Comparison of ENCODE assay signal across 8 cellular contexts in genomic region chr9:129139233-129139992, GRCh38. TPM values are rescaled to one million over a fixed set of nuclear protein-coding genes. Genes with fewer than 3 reads are reported as not detected.
DNase-seq lines count a peak whose midpoint lies in the region; ATAC-seq and TF ChIP-seq lines count a peak whose summit lies in the region.

No MANE protein-coding gene starts in this region.

- no peaks in the 10 kb centered on the region for H3K27me3 Mint-ChIP-seq in activated B cell treated with CpG ODN at 0.5 μM for 24 hours

- H3K36me3 ChIP-seq in ES-I3 (ENCODE audit: insufficient read depth, low read length), result peaks cover 5% of the 10 kb centered on the region

- peaks cover 50% of the 10 kb centered on the region for H3K4me1 Mint-ChIP-seq in activated B cell treated with CpG ODN at 0.5 μM for 24 hours

- H3K9ac ChIP-seq in ES-I3 (ENCODE audit: low read depth, low read length), result peak overlapping the region; percentile 43

- DNase-seq in NCI-H2227 treated with DMSO at 0.1 percent for 48 hours (lab: John Stamatoyannopoulos, UW) (peak; percentile 63), activated B cell treated with CpG ODN at 0.5 μM for 24 hours (peak; percentile 47), islet precursor cell (peak; percentile 89)
- DNase-seq in central memory CD4-positive, alpha-beta T cell, result peak; percentile 77
- DNase-seq in stimulated activated CD4-positive, alpha-beta T cell treated with anti-CD3 and anti-CD28 coated beads, Interleukin-12 subunit alpha, Interleukin-12 subunit beta, amount 100 ng/mL, for 4 hours, result peak; percentile 58

- POLR2A ChIA-PET in activated B cell treated with CpG ODN at 0.5 μM for 24 hours (lab: Charles Lee), result interaction anchor here (0.6 to 5.2 kb wide), 33 partner anchors 8 to 1789 kb away, joined by 3 to 62 read pairs (median 5); partner anchors contain the start of genes CRAT, DOLPP1, IER5L and NTMT1

- TF ChIP-seq CTCF in activated B cell treated with CpG ODN at 0.5 μM for 24 hours (IDR thresholded peaks at IDR 0.05), result no peak

- H3K4me3 Mint-ChIP-seq in activated B cell treated with CpG ODN at 0.5 μM for 24 hours, result peak overlapping the region; percentile 81

- no peaks in the 10 kb centered on the region for H3K9me3 Mint-ChIP-seq in activated B cell treated with CpG ODN at 0.5 μM for 24 hours

- H3K36me3 Mint-ChIP-seq in activated B cell treated with CpG ODN at 0.5 μM for 24 hours (ENCODE audit: low read depth), result peaks cover 49% of the 10 kb centered on the region

- CTCF ChIA-PET in activated B cell treated with CpG ODN at 0.5 μM for 24 hours (lab: Charles Lee), result interaction anchor here (0.7 to 6.7 kb wide), 31 partner anchors 9 to 750 kb away, joined by 3 to 84 read pairs (median 4); partner anchors contain the start of genes C9orf50, IER5L and NTMT1

- peak; percentile 38 for ATAC-seq in HG03045 (IDR thresholded peaks at IDR 0.05; ENCODE audit: unreplicated experiment)
- ATAC-seq in activated B cell treated with CpG ODN at 0.5 μM for 24 hours (ENCODE audit: low read depth), result peak; percentile 41
- ATAC-seq in HG02840 (IDR thresholded peaks at IDR 0.05; ENCODE audit: low FRiP score, unreplicated experiment), result no peak

- H3K4me1 ChIP-seq in ES-I3 (ENCODE audit: insufficient read depth, low read length), result peaks cover 40% of the 10 kb centered on the region

- intact Hi-C loops in activated B cell treated with CpG ODN at 0.5 μM for 24 hours (cut with micrococcal nuclease), result loop anchor here (1.0 kb wide), 6 partner anchors 37 to 746 kb away; no protein-coding TSS in a partner anchor

- no peaks in the 10 kb centered on the region for H3K9me3 ChIP-seq in ES-I3 (ENCODE audit: control insufficient read depth, insufficient read depth, low read length)

- peak overlapping the region; percentile 91 for H3K27ac Mint-ChIP-seq in activated B cell treated with CpG ODN at 0.5 μM for 24 hours

RNA-seq across cellular contexts. Expression of gene PTPA, which starts 28.2 kb away (rescaled TPM):
- total RNA-seq in activated B cell treated with CpG ODN at 0.5 μM for 24 hours, result 65.5 and 67.2 TPM in 2 replicates

RNA-seq across cellular contexts. Expression of gene CRAT, which starts 28.8 kb away (rescaled TPM):
- total RNA-seq in activated B cell treated with CpG ODN at 0.5 μM for 24 hours, result 6.8 and 8.2 TPM in 2 replicates

RNA-seq across cellular contexts. Expression of gene IER5L, which starts 38.6 kb away (rescaled TPM):
- total RNA-seq in activated B cell treated with CpG ODN at 0.5 μM for 24 hours, result 1.9 and 2.1 TPM in 2 replicates

RNA-seq across cellular contexts. Expression of gene DOLPP1, which starts 58.5 kb away (rescaled TPM):
- 10.9 and 11.3 TPM in 2 replicates for total RNA-seq in activated B cell treated with CpG ODN at 0.5 μM for 24 hours
